In the genomic region with DNA sequence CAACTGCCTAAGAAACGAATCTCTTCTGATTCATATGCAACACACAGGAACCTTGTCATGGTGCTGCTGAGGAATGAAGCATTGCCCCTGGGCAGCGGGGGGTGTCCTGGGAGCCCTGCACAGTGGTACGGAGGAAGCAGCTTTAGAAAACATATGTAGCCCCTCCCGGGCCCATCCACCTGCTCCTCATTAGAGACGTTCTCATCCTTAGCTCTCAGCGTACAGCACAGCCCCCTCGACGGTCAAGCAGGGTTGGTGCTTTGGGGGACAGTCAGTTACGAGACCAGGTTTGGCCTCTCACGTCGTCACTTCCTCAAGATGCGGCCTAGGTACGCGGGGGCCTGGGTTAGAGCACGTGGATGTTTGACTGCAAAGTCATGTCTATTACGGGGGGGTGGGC, we compare ENCODE assay signal across 15 cellular contexts. TPM values are rescaled to one million over a fixed set of nuclear protein-coding genes. Genes with fewer than 3 reads are reported as not detected.
A peak's percentile ranks its signal among the peaks of the same experiment; 100 is the strongest.
DNase-seq lines count a peak whose midpoint lies in the region; ATAC-seq and FAIRE-seq lines count a peak whose summit lies in the region.
"Had no signal": no experiment of that assay in that cellular context is flagged by ENCODE, and none has a peak within 500 bp of the region (broad histone marks: within the 10 kb centered on the region; RNA-seq: fewer than 3 reads in every experiment).

No MANE protein-coding gene starts in this region.

- H3K27ac ChIP-seq in BLaER1, result no peak overlapping the region
- H3K27ac ChIP-seq in neuronal stem cell (replicated peaks; ENCODE audit: low read length), result no peak overlapping the region
- H3K27ac ChIP-seq in small intestine (ENCODE audit: low read depth in 1 of 2, low read length in 1 of 2), result no peak overlapping the region

- H3K4me2 ChIP-seq in BLaER1 (peak overlapping the region; percentile 53; the same call in 1 of the 2 replicates), neuronal stem cell (ENCODE audit: insufficient read depth, low read length, poor library complexity, severe bottlenecking) (no peak overlapping the region)

- no peak overlapping the region for H3K4me3 ChIP-seq in BLaER1
- no peak overlapping the region for H3K4me3 ChIP-seq in neuronal stem cell (ENCODE audit: low read length in 2 of 2)
- H3K4me3 ChIP-seq in small intestine (ENCODE audit: low read depth in 1 of 2, low read length in 2 of 2), result no peak overlapping the region

- H3K4ac ChIP-seq in neuronal stem cell (ENCODE audit: low read length), result no peak overlapping the region

- no peak overlapping the region for H2AK5ac ChIP-seq in neuronal stem cell (ENCODE audit: low read depth, low read length)

- ATAC-seq in GM21528 (IDR thresholded peaks at IDR 0.05; ENCODE audit: low FRiP score, unreplicated experiment), result no peak

- no peaks in the 10 kb centered on the region for H4K20me1 ChIP-seq in BLaER1

- H3K9me3 ChIP-seq in BLaER1 (no peaks in the 10 kb centered on the region), neuronal stem cell (replicated peaks in 1 of 2; ENCODE audit: control insufficient read depth in 2 of 2, insufficient read depth in 1 of 2, low read depth in 1 of 2, low read length in 2 of 2) (peaks cover 0 to 2% of the 10 kb centered on the region in 2 donors), small intestine (ENCODE audit: control insufficient read depth, low read depth) (no peaks in the 10 kb centered on the region)
- H3K9me3 ChIP-seq: Caco-2 had no signal

- H2BK5ac ChIP-seq in neuronal stem cell (ENCODE audit: low read length), result no peak overlapping the region

- H4K91ac ChIP-seq in neuronal stem cell (ENCODE audit: low read depth, low read length, poor library complexity), result no peak overlapping the region

- H2BK15ac ChIP-seq in neuronal stem cell (ENCODE audit: low read length), result no peak overlapping the region

- H2BK120ac ChIP-seq in neuronal stem cell (ENCODE audit: low read depth, low read length), result no peak overlapping the region

- H3K4me1 ChIP-seq in BLaER1 (peaks cover 14% of the 10 kb centered on the region), neuronal stem cell (ENCODE audit: control insufficient read depth in 2 of 2, insufficient read depth in 1 of 2, low read depth in 1 of 2, low read length in 2 of 2) (peaks cover 17 to 48% of the 10 kb centered on the region in 2 donors), small intestine (ENCODE audit: control insufficient read depth in 2 of 2, insufficient read depth in 1 of 2, low read depth in 1 of 2, low read length in 1 of 2) (no peaks in the 10 kb centered on the region)
- H3K4me1 ChIP-seq: Caco-2 had no signal

- H4K8ac ChIP-seq in neuronal stem cell (ENCODE audit: low read depth, low read length), result no peak overlapping the region

- no peak for FAIRE-seq in small intestine (lab: Jason Lieb, UNC)

- H3K9ac ChIP-seq in BLaER1 (no peak overlapping the region), neuronal stem cell (ENCODE audit: low read depth, low read length, poor library complexity) (no peak overlapping the region)

- peak overlapping the region; percentile 59 for H3K18ac ChIP-seq in neuronal stem cell (ENCODE audit: low read length)

- peak; percentile 7 for DNase-seq in D341Med (ENCODE audit: low spot score)
- peak; percentile 40 for DNase-seq in ecto neural progenitor cell (ENCODE audit: low spot score)
- no peak for DNase-seq in neuronal stem cell (ENCODE audit: low spot score)
- DNase-seq in DMS153 (lab: John Stamatoyannopoulos, UW), result no peak
- no peak for DNase-seq in small intestine
- DNase-seq: 8988T; C1 segment of cervical spinal cord; CD4-positive, alpha-beta T cell; DMS79 treated with DMSO at 0.1 percent for 48 hours; GOT3; H9 had no signal

- H3K36me3 ChIP-seq in BLaER1 (no peaks in the 10 kb centered on the region), neuronal stem cell (replicated peaks in 1 of 2; ENCODE audit: control insufficient read depth in 2 of 2, insufficient read depth in 2 of 2, low read length in 2 of 2) (no peaks in the 10 kb centered on the region), small intestine (ENCODE audit: control insufficient read depth in 2 of 2, insufficient read depth in 2 of 2, low read length in 2 of 2) (no peaks in the 10 kb centered on the region)

- H3K23ac ChIP-seq in neuronal stem cell (ENCODE audit: low read depth, low read length, poor library complexity), result peak overlapping the region; percentile 94

- no peaks in the 10 kb centered on the region for H3K79me1 ChIP-seq in neuronal stem cell (ENCODE audit: low read depth, low read length)

- H3K27me3 ChIP-seq in BLaER1, result no peaks in the 10 kb centered on the region
- H3K27me3 ChIP-seq in neuronal stem cell (ENCODE audit: control insufficient read depth in 3 of 3, insufficient read depth in 3 of 3, low read depth in 1 of 3, low read length in 3 of 3), result no peaks in the 10 kb centered on the region
- H3K27me3 ChIP-seq in small intestine (ENCODE audit: control insufficient read depth in 2 of 2, insufficient read depth in 2 of 2, low read length in 2 of 2), result peaks cover 0 to 2% of the 10 kb centered on the region in 2 donors

- no CpG with 5 or more reads among the region's 16 CpGs for WGBS in neuronal stem cell (ENCODE audit: extremely low coverage in 2 of 2, insufficient read length in 2 of 2, insufficient replicate concordance in 1 of 2), 2 donors
- WGBS in small intestine, 3 donors, result 74 to 85% (median 79%) methylated on average over 16 of the region's 16 CpGs

- peak overlapping the region; percentile 17 for H3K14ac ChIP-seq in neuronal stem cell (ENCODE audit: low read length)

- H2AFZ ChIP-seq in neuronal stem cell (ENCODE audit: low read length), result no peak overlapping the region

- H2BK12ac ChIP-seq in neuronal stem cell (ENCODE audit: low read length), result no peak overlapping the region

RNA-seq across cellular contexts. Expression of gene LAMC3, which starts 28.4 kb away (rescaled TPM):
- polyA plus RNA-seq in neuronal stem cell (2013, experiment 1 of 2), result 0.03 TPM
- 0.07 TPM for polyA plus RNA-seq in neuronal stem cell (2013, experiment 2 of 2)
- under 1 TPM in 1 of 3 donors, not detected in 2; 0.25 TPM for polyA plus RNA-seq in small intestine
- polyA plus RNA-seq: AG04450 had no signal

RNA-seq across cellular contexts. Expression of gene FIBCD1, which starts 41.5 kb away (rescaled TPM):
- polyA plus RNA-seq in neuronal stem cell (2013, experiment 1 of 2), result 0.82 TPM
- 0.89 TPM for polyA plus RNA-seq in neuronal stem cell (2013, experiment 2 of 2)
- 1 to 10 TPM in 1 of 3 donors, not detected in 2; 1.5 TPM for polyA plus RNA-seq in small intestine

Comparison
In these comparisons a context has a peak if more than half of its experiments do, and no peak if none do; other contexts are left out.
1. DNase-seq: peak in D341Med (single experiment) and ecto neural progenitor cell (single experiment); none in neuronal stem cell (single experiment), DMS153 (single experiment) and small intestine (single experiment).